In the genomic region with DNA sequence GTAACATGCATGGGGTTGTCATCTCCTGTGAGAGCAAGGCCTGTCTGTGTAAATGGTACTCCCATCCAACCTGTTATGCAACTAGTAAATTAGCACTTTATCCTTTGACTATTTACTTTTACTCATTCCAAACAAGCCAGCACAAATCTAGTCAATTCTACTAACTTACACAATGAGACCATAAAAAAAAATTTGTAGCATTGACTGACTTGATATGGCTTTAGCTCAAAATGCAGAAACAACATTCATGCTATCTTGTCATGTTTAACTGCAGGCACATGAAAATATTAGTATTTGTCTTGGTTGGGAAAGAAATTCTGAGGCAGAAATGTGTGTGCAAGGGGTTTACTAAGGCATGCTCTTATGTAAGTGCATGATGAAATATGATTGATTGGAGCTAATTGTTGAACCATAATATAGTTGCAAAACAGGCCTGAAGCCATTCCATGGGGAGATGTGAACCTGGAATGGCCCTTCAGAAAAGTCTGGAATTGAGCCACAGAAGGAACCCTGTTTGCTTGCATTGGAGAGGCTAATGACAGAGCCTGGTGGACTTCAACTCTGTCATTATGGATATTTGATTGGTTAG, we compare ENCODE assay signal across 1 cellular context.
A peak's percentile ranks its signal among the peaks of the same experiment; 100 is the strongest.
TF ChIP-seq lines count a peak whose summit lies in the region.

No MANE protein-coding gene starts in this region.

TF ChIP-seq in HepG2, 621 proteins besides CTCF, POLR2A, EP300 and RAD21 (continued from another document and continues in another):
- TF ChIP-seq, protein P1, sequence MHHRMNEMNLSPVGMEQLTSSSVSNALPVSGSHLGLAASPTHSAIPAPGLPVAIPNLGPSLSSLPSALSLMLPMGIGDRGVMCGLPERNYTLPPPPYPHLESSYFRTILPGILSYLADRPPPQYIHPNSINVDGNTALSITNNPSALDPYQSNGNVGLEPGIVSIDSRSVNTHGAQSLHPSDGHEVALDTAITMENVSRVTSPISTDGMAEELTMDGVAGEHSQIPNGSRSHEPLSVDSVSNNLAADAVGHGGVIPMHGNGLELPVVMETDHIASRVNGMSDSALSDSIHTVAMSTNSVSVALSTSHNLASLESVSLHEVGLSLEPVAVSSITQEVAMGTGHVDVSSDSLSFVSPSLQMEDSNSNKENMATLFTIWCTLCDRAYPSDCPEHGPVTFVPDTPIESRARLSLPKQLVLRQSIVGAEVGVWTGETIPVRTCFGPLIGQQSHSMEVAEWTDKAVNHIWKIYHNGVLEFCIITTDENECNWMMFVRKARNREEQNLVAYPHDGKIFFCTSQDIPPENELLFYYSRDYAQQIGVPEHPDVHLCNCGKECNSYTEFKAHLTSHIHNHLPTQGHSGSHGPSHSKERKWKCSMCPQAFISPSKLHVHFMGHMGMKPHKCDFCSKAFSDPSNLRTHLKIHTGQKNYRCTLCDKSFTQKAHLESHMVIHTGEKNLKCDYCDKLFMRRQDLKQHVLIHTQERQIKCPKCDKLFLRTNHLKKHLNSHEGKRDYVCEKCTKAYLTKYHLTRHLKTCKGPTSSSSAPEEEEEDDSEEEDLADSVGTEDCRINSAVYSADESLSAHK (CRISPR knock-in tag; IDR thresholded peaks at IDR 0.05; ENCODE audit: borderline replicate concordance), result no peak
- TF ChIP-seq XRCC5 (optimal IDR thresholded peaks at IDR 0.05; ENCODE audit: low read length) (no peak), ZNF564 (CRISPR knock-in tag; IDR thresholded peaks at IDR 0.05) (peak; percentile 77), SP5 (CRISPR knock-in tag; IDR thresholded peaks at IDR 0.05; ENCODE audit: borderline replicate concordance, low read depth) (0 out of 2 replicates have a peak, but pooled peaks have one; percentile 36), KLF9 (CRISPR knock-in tag; IDR thresholded peaks at IDR 0.05; ENCODE audit: low read depth) (0 out of 2 replicates have a peak, but pooled peaks have one; percentile 20), SP2 (CRISPR knock-in tag; IDR thresholded peaks at IDR 0.05) (no peak), ZFY (CRISPR knock-in tag; IDR thresholded peaks at IDR 0.05) (peak; percentile 41), EHMT2 (IDR thresholded peaks at IDR 0.05; ENCODE audit: borderline replicate concordance, low read depth, low read length) (peak; percentile 87; the same call in 1 of the 2 replicates), RORA (CRISPR knock-in tag; IDR thresholded peaks at IDR 0.05) (no peak), ZNF430 (CRISPR knock-in tag; IDR thresholded peaks at IDR 0.05) (0 out of 2 replicates have a peak, but pooled peaks have one; percentile 11), NR2C2 (CRISPR knock-in tag; IDR thresholded peaks at IDR 0.05; ENCODE audit: borderline replicate concordance) (peak; percentile 68), ZNF652 (CRISPR knock-in tag; IDR thresholded peaks at IDR 0.05; ENCODE audit: borderline replicate concordance, low read depth) (no peak), ZNF644 (CRISPR knock-in tag; IDR thresholded peaks at IDR 0.05; ENCODE audit: low read depth) (peak; percentile 89), TBX2 (CRISPR knock-in tag; IDR thresholded peaks at IDR 0.05; ENCODE audit: borderline replicate concordance) (peak; percentile 85), TCF7 (IDR thresholded peaks at IDR 0.05; ENCODE audit: low read depth) (peak; percentile 55), HES4 (CRISPR knock-in tag; IDR thresholded peaks at IDR 0.05; ENCODE audit: borderline replicate concordance) (no peak), SAFB2 (CRISPR knock-in tag; IDR thresholded peaks at IDR 0.05; ENCODE audit: borderline replicate concordance, low read depth) (no peak), NCOA1 (CRISPR knock-in tag; IDR thresholded peaks at IDR 0.05) (no peak), SAP130 (CRISPR knock-in tag; IDR thresholded peaks at IDR 0.05; ENCODE audit: low read depth) (peak; percentile 81), ARNTL (CRISPR knock-in tag; IDR thresholded peaks at IDR 0.05) (peak; percentile 59; the same call in 1 of the 2 replicates), HHEX (CRISPR knock-in tag; IDR thresholded peaks at IDR 0.05) (0 out of 2 replicates have a peak, but pooled peaks have one; percentile 12), NFE2L2 (IDR thresholded peaks at IDR 0.05; ENCODE audit: low read length) (no peak), ZMYM4 (CRISPR knock-in tag; IDR thresholded peaks at IDR 0.05) (peak; percentile 56), HMGA1 (CRISPR knock-in tag; conservative IDR thresholded peaks at IDR 0.05) (no peak), ZBTB7A (CRISPR knock-in tag; IDR thresholded peaks at IDR 0.05) (peak; percentile 47; the same call in 1 of the 2 replicates), KAT2B (IDR thresholded peaks at IDR 0.05; ENCODE audit: borderline replicate concordance, low read depth, low read length) (no peak), ZNF543 (CRISPR knock-in tag; IDR thresholded peaks at IDR 0.05) (no peak), CCDC6 (CRISPR knock-in tag; IDR thresholded peaks at IDR 0.05) (peak; percentile 72; the same call in 1 of the 2 replicates), ZKSCAN1 (IDR thresholded peaks at IDR 0.05; ENCODE audit: low read length) (no peak), ZNF12 (CRISPR knock-in tag; IDR thresholded peaks at IDR 0.05) (0 out of 2 replicates have a peak, but pooled peaks have one; percentile 32), ERF (CRISPR knock-in tag; IDR thresholded peaks at IDR 0.05) (peak; percentile 50; the same call in 1 of the 2 replicates), ATRX (CRISPR knock-in tag; IDR thresholded peaks at IDR 0.05; ENCODE audit: borderline replicate concordance) (no peak), ZNF460 (CRISPR knock-in tag; IDR thresholded peaks at IDR 0.05; ENCODE audit: borderline replicate concordance) (no peak), ARNT2 (CRISPR knock-in tag; IDR thresholded peaks at IDR 0.05; ENCODE audit: low read depth) (no peak), NR2F2 (IDR thresholded peaks at IDR 0.05; ENCODE audit: borderline replicate concordance, low read depth) (peak; percentile 67; the same call in 1 of the 2 replicates), NKX3-1 (CRISPR knock-in tag; IDR thresholded peaks at IDR 0.05) (peak; percentile 79; the same call in 1 of the 2 replicates), ZNF354B (CRISPR knock-in tag; IDR thresholded peaks at IDR 0.05) (no peak), MED13 (CRISPR knock-in tag; IDR thresholded peaks at IDR 0.05) (peak; percentile 90), IRF2 (CRISPR knock-in tag; IDR thresholded peaks at IDR 0.05) (peak; percentile 72; the same call in 1 of the 2 replicates)
- TF ChIP-seq, protein P2, sequence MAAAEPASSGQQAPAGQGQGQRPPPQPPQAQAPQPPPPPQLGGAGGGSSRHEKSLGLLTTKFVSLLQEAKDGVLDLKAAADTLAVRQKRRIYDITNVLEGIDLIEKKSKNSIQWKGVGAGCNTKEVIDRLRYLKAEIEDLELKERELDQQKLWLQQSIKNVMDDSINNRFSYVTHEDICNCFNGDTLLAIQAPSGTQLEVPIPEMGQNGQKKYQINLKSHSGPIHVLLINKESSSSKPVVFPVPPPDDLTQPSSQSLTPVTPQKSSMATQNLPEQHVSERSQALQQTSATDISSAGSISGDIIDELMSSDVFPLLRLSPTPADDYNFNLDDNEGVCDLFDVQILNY (CRISPR knock-in tag; conservative IDR thresholded peaks at IDR 0.05), result no peak
- TF ChIP-seq, protein P3, sequence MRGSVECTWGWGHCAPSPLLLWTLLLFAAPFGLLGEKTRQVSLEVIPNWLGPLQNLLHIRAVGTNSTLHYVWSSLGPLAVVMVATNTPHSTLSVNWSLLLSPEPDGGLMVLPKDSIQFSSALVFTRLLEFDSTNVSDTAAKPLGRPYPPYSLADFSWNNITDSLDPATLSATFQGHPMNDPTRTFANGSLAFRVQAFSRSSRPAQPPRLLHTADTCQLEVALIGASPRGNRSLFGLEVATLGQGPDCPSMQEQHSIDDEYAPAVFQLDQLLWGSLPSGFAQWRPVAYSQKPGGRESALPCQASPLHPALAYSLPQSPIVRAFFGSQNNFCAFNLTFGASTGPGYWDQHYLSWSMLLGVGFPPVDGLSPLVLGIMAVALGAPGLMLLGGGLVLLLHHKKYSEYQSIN (CRISPR knock-in tag; IDR thresholded peaks at IDR 0.05; ENCODE audit: borderline replicate concordance), result no peak
- TF ChIP-seq, protein P4, sequence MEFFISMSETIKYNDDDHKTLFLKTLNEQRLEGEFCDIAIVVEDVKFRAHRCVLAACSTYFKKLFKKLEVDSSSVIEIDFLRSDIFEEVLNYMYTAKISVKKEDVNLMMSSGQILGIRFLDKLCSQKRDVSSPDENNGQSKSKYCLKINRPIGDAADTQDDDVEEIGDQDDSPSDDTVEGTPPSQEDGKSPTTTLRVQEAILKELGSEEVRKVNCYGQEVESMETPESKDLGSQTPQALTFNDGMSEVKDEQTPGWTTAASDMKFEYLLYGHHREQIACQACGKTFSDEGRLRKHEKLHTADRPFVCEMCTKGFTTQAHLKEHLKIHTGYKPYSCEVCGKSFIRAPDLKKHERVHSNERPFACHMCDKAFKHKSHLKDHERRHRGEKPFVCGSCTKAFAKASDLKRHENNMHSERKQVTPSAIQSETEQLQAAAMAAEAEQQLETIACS (CRISPR knock-in tag; IDR thresholded peaks at IDR 0.05), result no peak
- TF ChIP-seq, protein P5, sequence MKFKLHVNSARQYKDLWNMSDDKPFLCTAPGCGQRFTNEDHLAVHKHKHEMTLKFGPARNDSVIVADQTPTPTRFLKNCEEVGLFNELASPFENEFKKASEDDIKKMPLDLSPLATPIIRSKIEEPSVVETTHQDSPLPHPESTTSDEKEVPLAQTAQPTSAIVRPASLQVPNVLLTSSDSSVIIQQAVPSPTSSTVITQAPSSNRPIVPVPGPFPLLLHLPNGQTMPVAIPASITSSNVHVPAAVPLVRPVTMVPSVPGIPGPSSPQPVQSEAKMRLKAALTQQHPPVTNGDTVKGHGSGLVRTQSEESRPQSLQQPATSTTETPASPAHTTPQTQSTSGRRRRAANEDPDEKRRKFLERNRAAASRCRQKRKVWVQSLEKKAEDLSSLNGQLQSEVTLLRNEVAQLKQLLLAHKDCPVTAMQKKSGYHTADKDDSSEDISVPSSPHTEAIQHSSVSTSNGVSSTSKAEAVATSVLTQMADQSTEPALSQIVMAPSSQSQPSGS (CRISPR knock-in tag; IDR thresholded peaks at IDR 0.05), result peak; percentile 56; the same call in 1 of the 2 replicates
- TF ChIP-seq, protein P6, sequence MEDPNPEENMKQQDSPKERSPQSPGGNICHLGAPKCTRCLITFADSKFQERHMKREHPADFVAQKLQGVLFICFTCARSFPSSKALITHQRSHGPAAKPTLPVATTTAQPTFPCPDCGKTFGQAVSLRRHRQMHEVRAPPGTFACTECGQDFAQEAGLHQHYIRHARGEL (CRISPR knock-in tag; IDR thresholded peaks at IDR 0.05), result no peak
- TF ChIP-seq, protein P7, sequence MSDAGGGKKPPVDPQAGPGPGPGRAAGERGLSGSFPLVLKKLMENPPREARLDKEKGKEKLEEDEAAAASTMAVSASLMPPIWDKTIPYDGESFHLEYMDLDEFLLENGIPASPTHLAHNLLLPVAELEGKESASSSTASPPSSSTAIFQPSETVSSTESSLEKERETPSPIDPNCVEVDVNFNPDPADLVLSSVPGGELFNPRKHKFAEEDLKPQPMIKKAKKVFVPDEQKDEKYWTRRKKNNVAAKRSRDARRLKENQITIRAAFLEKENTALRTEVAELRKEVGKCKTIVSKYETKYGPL (CRISPR knock-in tag; IDR thresholded peaks at IDR 0.05), result peak; percentile 99
- TF ChIP-seq, protein P8, sequence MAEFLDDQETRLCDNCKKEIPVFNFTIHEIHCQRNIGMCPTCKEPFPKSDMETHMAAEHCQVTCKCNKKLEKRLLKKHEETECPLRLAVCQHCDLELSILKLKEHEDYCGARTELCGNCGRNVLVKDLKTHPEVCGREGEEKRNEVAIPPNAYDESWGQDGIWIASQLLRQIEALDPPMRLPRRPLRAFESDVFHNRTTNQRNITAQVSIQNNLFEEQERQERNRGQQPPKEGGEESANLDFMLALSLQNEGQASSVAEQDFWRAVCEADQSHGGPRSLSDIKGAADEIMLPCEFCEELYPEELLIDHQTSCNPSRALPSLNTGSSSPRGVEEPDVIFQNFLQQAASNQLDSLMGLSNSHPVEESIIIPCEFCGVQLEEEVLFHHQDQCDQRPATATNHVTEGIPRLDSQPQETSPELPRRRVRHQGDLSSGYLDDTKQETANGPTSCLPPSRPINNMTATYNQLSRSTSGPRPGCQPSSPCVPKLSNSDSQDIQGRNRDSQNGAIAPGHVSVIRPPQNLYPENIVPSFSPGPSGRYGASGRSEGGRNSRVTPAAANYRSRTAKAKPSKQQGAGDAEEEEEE (CRISPR knock-in tag; IDR thresholded peaks at IDR 0.05; ENCODE audit: borderline replicate concordance), result no peak
- TF ChIP-seq, protein P9, sequence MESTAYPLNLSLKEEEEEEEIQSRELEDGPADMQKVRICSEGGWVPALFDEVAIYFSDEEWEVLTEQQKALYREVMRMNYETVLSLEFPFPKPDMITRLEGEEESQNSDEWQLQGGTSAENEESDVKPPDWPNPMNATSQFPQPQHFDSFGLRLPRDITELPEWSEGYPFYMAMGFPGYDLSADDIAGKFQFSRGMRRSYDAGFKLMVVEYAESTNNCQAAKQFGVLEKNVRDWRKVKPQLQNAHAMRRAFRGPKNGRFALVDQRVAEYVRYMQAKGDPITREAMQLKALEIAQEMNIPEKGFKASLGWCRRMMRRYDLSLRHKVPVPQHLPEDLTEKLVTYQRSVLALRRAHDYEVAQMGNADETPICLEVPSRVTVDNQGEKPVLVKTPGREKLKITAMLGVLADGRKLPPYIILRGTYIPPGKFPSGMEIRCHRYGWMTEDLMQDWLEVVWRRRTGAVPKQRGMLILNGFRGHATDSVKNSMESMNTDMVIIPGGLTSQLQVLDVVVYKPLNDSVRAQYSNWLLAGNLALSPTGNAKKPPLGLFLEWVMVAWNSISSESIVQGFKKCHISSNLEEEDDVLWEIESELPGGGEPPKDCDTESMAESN (CRISPR knock-in tag; conservative IDR thresholded peaks at IDR 0.05), result no peak
- TF ChIP-seq, protein P10, sequence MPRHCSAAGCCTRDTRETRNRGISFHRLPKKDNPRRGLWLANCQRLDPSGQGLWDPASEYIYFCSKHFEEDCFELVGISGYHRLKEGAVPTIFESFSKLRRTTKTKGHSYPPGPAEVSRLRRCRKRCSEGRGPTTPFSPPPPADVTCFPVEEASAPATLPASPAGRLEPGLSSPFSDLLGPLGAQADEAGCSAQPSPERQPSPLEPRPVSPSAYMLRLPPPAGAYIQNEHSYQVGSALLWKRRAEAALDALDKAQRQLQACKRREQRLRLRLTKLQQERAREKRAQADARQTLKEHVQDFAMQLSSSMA (CRISPR knock-in tag; IDR thresholded peaks at IDR 0.05), result no peak
- TF ChIP-seq, protein P11, sequence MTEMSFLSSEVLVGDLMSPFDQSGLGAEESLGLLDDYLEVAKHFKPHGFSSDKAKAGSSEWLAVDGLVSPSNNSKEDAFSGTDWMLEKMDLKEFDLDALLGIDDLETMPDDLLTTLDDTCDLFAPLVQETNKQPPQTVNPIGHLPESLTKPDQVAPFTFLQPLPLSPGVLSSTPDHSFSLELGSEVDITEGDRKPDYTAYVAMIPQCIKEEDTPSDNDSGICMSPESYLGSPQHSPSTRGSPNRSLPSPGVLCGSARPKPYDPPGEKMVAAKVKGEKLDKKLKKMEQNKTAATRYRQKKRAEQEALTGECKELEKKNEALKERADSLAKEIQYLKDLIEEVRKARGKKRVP (CRISPR knock-in tag; IDR thresholded peaks at IDR 0.05), result peak in 1 of 2 experiments; percentile 98; a peak in 2 of 4 replicates
